23 cellular contexts compared by ENCODE assay signal in the genomic region with DNA sequence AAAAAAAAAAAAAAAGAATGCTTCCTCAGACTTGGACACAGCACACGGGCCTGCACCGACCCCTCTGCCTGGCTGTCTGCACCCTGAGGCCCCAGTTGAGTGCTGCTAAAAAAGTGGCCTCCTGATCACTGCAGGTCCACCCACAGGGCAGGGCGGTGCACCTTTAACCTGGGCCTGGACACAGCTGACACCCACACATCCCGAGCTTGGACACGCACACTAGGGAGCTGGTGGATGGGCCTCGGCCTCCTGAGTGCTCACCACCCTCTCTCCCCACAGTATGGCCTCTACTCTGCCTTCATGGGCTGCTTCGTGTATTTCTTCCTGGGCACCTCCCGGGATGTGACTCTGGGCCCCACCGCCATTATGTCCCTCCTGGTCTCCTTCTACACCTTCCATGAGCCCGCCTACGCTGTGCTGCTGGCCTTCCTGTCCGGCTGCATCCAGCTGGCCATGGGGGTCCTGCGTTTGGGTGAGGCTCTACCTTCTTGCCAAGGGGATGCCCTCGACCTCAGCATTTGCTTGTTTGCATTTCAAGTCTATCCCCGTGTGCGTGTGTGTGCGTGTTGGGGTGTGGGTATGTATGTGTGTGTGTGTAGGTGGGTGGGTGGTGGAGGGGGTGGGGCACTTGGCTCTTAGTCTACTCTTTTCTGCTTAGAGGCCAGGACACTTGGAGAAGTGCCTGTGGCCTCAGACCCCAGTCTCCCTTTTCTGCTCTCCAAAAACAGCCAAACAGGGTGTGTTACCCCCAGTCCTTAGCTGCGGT. TPM values are rescaled to one million over a fixed set of nuclear protein-coding genes. Genes with fewer than 3 reads are reported as not detected.
DNase-seq lines count a peak whose midpoint lies in the region; ATAC-seq, FAIRE-seq and TF ChIP-seq lines count a peak whose summit lies in the region.
"Had no signal": no experiment of that assay in that cellular context is flagged by ENCODE, and none has a peak within 500 bp of the region (broad histone marks: within the 10 kb centered on the region; RNA-seq: fewer than 3 reads in every experiment).

No MANE protein-coding gene starts in this region.

- no peaks in the 10 kb centered on the region for H3K9me3 Mint-ChIP-seq in activated naive CD8-positive, alpha-beta T cell (ENCODE audit: low read depth)
- H3K9me3 Mint-ChIP-seq in activated naive CD8-positive, alpha-beta T cell treated with anti-CD3 and anti-CD28 coated beads for 36 hours: no peaks in the 10 kb centered on the region

- FAIRE-seq in small intestine (lab: Jason Lieb, UNC): no peak
- FAIRE-seq: keratinocyte had no signal

- no peak for DNase-seq in activated naive CD8-positive, alpha-beta T cell treated with anti-CD3 and anti-CD28 coated beads for 36 hours
- DNase-seq in RWPE2 (ENCODE audit: low spot score): peak; percentile 52
- peak; percentile 13 for DNase-seq in epidermal melanocyte (ENCODE audit: insufficient read length, low spot score)
- peak; percentile 9 to 41 for DNase-seq in psoas muscle
- DNase-seq in small intestine: no peak
- DNase-seq: activated CD4-positive, alpha-beta T cell treated with anti-CD3 and anti-CD28 coated beads, Interleukin-2, amount 50 U/mL, for 4 hours; brain microvascular endothelial cell; cortex of kidney; DMS79 treated with DMSO at 0.1 percent for 48 hours; NCI-H1105; NCI-H2081 treated with DMSO at 0.1 percent for 48 hours; NCI-H524; RPMI8226; stimulated activated CD4-positive, alpha-beta T cell treated with anti-CD3 and anti-CD28 coated beads, Interleukin-12 subunit alpha, Interleukin-12 subunit beta, amount 100 ng/mL, for 4 hours; stimulated activated CD8-positive, alpha-beta memory T cell treated with anti-CD3 and anti-CD28 coated beads, Interleukin-4, amount 100 ng/mL, for 48 hours; substantia nigra had no signal

- H3K4me1 Mint-ChIP-seq in activated naive CD8-positive, alpha-beta T cell (ENCODE audit: low read depth): peaks cover 26% of the 10 kb centered on the region
- peaks cover 24% of the 10 kb centered on the region for H3K4me1 Mint-ChIP-seq in activated naive CD8-positive, alpha-beta T cell treated with anti-CD3 and anti-CD28 coated beads for 36 hours

- H3K9me3 ChIP-seq in RWPE2 (ENCODE audit: severe bottlenecking) (no peaks in the 10 kb centered on the region), psoas muscle (no peaks in the 10 kb centered on the region), small intestine (ENCODE audit: control insufficient read depth, low read depth) (no peaks in the 10 kb centered on the region)
- H3K9me3 ChIP-seq: vagina had no signal

- intact Hi-C loops in psoas muscle (cut with DNase I): no loop called here

- peak overlapping the region; percentile 23 for H3K4me3 Mint-ChIP-seq in activated naive CD8-positive, alpha-beta T cell
- no peak overlapping the region for H3K4me3 Mint-ChIP-seq in activated naive CD8-positive, alpha-beta T cell treated with anti-CD3 and anti-CD28 coated beads for 36 hours

- H3K4me3 ChIP-seq in RWPE2 (ENCODE audit: severe bottlenecking) (no peak overlapping the region), psoas muscle (no peak overlapping the region), small intestine (ENCODE audit: low read depth in 1 of 2, low read length in 2 of 2) (no peak overlapping the region)
- H3K4me3 ChIP-seq: hepatocyte had no signal

- H3K27ac Mint-ChIP-seq in activated naive CD8-positive, alpha-beta T cell: peak overlapping the region; percentile 41
- no peak overlapping the region for H3K27ac Mint-ChIP-seq in activated naive CD8-positive, alpha-beta T cell treated with anti-CD3 and anti-CD28 coated beads for 36 hours

- H3K27me3 Mint-ChIP-seq in activated naive CD8-positive, alpha-beta T cell: no peaks in the 10 kb centered on the region
- no peaks in the 10 kb centered on the region for H3K27me3 Mint-ChIP-seq in activated naive CD8-positive, alpha-beta T cell treated with anti-CD3 and anti-CD28 coated beads for 36 hours

- TF ChIP-seq CTCF in RWPE2 (IDR thresholded peaks at IDR 0.05; ENCODE audit: poor library complexity, severe bottlenecking): no peak
- no peak for TF ChIP-seq CTCF in psoas muscle (IDR thresholded peaks at IDR 0.05)

- H3K27me3 ChIP-seq in RWPE2 (ENCODE audit: insufficient read depth, poor library complexity, severe bottlenecking) (no peaks in the 10 kb centered on the region), psoas muscle (ENCODE audit: insufficient read depth in 3 of 3, low read length in 2 of 3) (no peaks in the 10 kb centered on the region), small intestine (ENCODE audit: control insufficient read depth in 2 of 2, insufficient read depth in 2 of 2, low read length in 2 of 2) (no peaks in the 10 kb centered on the region)
- H3K27me3 ChIP-seq: brain microvascular endothelial cell, hepatocyte, vagina had no signal

- no peaks in the 10 kb centered on the region for H3K36me3 ChIP-seq in RWPE2 (ENCODE audit: low read depth)
- peaks cover 0 to 19% of the 10 kb centered on the region in 2 donors for H3K36me3 ChIP-seq in psoas muscle (ENCODE audit: insufficient read depth in 1 of 2, low read depth in 1 of 2)
- no peaks in the 10 kb centered on the region for H3K36me3 ChIP-seq in small intestine (ENCODE audit: control insufficient read depth in 2 of 2, insufficient read depth in 2 of 2, low read length in 2 of 2)
- H3K36me3 ChIP-seq: brain microvascular endothelial cell, vagina had no signal

- ATAC-seq in RWPE2 (ENCODE audit: low read depth): no peak
- no peak for ATAC-seq in psoas muscle
- ATAC-seq in GM21737 (IDR thresholded peaks at IDR 0.05; ENCODE audit: unreplicated experiment): no peak
- no peak for ATAC-seq in HG03460 (IDR thresholded peaks at IDR 0.05; ENCODE audit: unreplicated experiment)

- H3K4me1 ChIP-seq in RWPE2 (ENCODE audit: insufficient read depth, poor library complexity, severe bottlenecking): no peaks in the 10 kb centered on the region
- peaks cover 6% of the 10 kb centered on the region for H3K4me1 ChIP-seq in psoas muscle
- H3K4me1 ChIP-seq in small intestine (ENCODE audit: control insufficient read depth in 2 of 2, insufficient read depth in 1 of 2, low read depth in 1 of 2, low read length in 1 of 2): peaks cover 2 to 3% of the 10 kb centered on the region in 2 donors

- peaks cover 2% of the 10 kb centered on the region for H3K36me3 Mint-ChIP-seq in activated naive CD8-positive, alpha-beta T cell
- H3K36me3 Mint-ChIP-seq in activated naive CD8-positive, alpha-beta T cell treated with anti-CD3 and anti-CD28 coated beads for 36 hours: peaks cover under 1% of the 10 kb centered on the region

- no peak overlapping the region for H3K27ac ChIP-seq in RWPE2 (ENCODE audit: poor library complexity, severe bottlenecking)
- no peak overlapping the region for H3K27ac ChIP-seq in psoas muscle
- no peak overlapping the region for H3K27ac ChIP-seq in small intestine (ENCODE audit: low read depth in 1 of 2, low read length in 1 of 2)
- H3K27ac ChIP-seq: brain microvascular endothelial cell, hepatocyte, vagina had no signal

- 85 to 91% (median 90%) methylated on average over 18 of the region's 18 CpGs for WGBS in psoas muscle, 3 donors
- WGBS in small intestine, 3 donors: 89 to 93% (median 92%) methylated on average over 17 to 18 of the region's 18 CpGs

RNA-seq across cellular contexts. Expression of a gene that starts 2.3 kb away (rescaled TPM):
- total RNA-seq in activated naive CD8-positive, alpha-beta T cell treated with anti-CD3 and anti-CD28 coated beads for 36 hours: 1 to 10 TPM; 1.7 to 2.3 TPM
- 1 to 10 TPM; 3.2 to 5.1 (median 3.8) TPM for total RNA-seq in psoas muscle
- polyA plus RNA-seq in psoas muscle: 1 to 10 TPM; 2.2 to 3.2 (median 2.2) TPM
- polyA plus RNA-seq in small intestine: 1 to 10 TPM; 7.3 to 8.7 (median 8.1) TPM

RNA-seq across cellular contexts. Expression of a gene that starts 2.4 kb away (rescaled TPM):
- total RNA-seq in activated naive CD8-positive, alpha-beta T cell treated with anti-CD3 and anti-CD28 coated beads for 36 hours: 1 to 10 TPM; 7.0 to 8.2 TPM
- total RNA-seq in psoas muscle: 10 to 100 TPM in 3 of 4 donors, 1 to 10 TPM in 1; 4.9 to 16.6 (median 13.0) TPM
- polyA plus RNA-seq in psoas muscle (1 to 10 TPM; 4.7 to 5.6 (median 4.8) TPM), small intestine (10 to 100 TPM; 24.4 to 38.4 (median 30.6) TPM)

RNA-seq across cellular contexts. Expression of a gene that starts 38.1 kb away (rescaled TPM):
- total RNA-seq in activated naive CD8-positive, alpha-beta T cell treated with anti-CD3 and anti-CD28 coated beads for 36 hours: 100 to 1,000 TPM; 109 TPM
- total RNA-seq in psoas muscle: 10 to 100 TPM; 33.7 to 42.0 (median 35.4) TPM
- polyA plus RNA-seq in psoas muscle: 10 to 100 TPM; 10.2 to 26.9 (median 15.8) TPM
- polyA plus RNA-seq in small intestine: 10 to 100 TPM; 35.4 to 54.3 (median 51.6) TPM

RNA-seq across cellular contexts. Expression of a gene that starts 52.7 kb away (rescaled TPM):
- not detected for total RNA-seq in activated naive CD8-positive, alpha-beta T cell treated with anti-CD3 and anti-CD28 coated beads for 36 hours
- total RNA-seq in psoas muscle: under 1 TPM in 1 of 4 donors, not detected in 3; 0.32 TPM
- polyA plus RNA-seq in psoas muscle: under 1 TPM in 2 of 3 donors, not detected in 1; 0.05 to 0.06 TPM
- 1 to 10 TPM in 2 of 3 donors, under 1 TPM in 1; 0.81 to 3.1 (median 1.3) TPM for polyA plus RNA-seq in small intestine
- total RNA-seq: HT1080 had no signal

Comparison
In these comparisons a context has a peak if more than half of its experiments do, and no peak if none do; other contexts are left out.
1. DNase-seq: peak in RWPE2 (single experiment), epidermal melanocyte (single experiment) and psoas muscle (2 of 2); none in activated naive CD8-positive, alpha-beta T cell treated with anti-CD3 and anti-CD28 coated beads for 36 hours (single experiment) and small intestine (single experiment).